9 cellular contexts compared by ENCODE assay signal in the genomic region with DNA sequence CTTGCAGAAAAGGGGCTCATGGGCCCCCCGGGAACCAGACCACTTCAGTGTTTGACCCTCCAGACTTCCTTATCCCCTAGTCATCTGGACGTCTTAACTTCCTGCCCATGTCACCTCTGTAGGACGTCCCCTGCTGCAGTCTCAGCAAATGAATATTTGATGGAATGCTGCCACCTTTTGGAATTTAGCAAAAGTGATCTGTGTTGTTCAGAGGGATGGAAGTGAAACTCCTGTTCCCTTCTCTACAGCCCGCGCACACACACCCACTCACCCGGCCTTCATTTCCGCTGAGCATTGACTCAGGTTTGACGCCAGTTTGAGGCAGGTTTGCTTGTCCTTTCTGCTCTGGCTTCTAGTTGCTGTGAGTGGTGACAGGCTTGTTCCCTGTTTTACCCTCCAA.
DNase-seq lines count a peak whose midpoint lies in the region; ATAC-seq and TF ChIP-seq lines count a peak whose summit lies in the region.
"Had no signal": no experiment of that assay in that cellular context is flagged by ENCODE, and none has a peak within 500 bp of the region (broad histone marks: within the 10 kb centered on the region; RNA-seq: fewer than 3 reads in every experiment).

No MANE protein-coding gene starts in this region.

- H3K27ac ChIP-seq in SK-N-SH (ENCODE audit: low read depth in 2 of 2, low read length in 1 of 2) = peak overlapping the region in 1 of 2 experiments; percentile 99; a peak in 2 of 4 replicates

- no peak overlapping the region for H2AFZ ChIP-seq in SK-N-SH (ENCODE audit: low read depth)

- H3K79me2 ChIP-seq in SK-N-SH (ENCODE audit: insufficient read depth) = no peaks in the 10 kb centered on the region

- ATAC-seq in HG02938 (IDR thresholded peaks at IDR 0.05; ENCODE audit: unreplicated experiment) = no peak
- no peak for ATAC-seq in GM18502 (IDR thresholded peaks at IDR 0.05; ENCODE audit: poor library complexity, unreplicated experiment)

- peaks cover 0 to 58% of the 10 kb centered on the region in 2 experiments; a peak in 2 of 4 replicates for H3K4me1 ChIP-seq in SK-N-SH (ENCODE audit: control insufficient read depth in 1 of 2, insufficient read depth in 2 of 2, low read depth in 1 of 2, low read length in 1 of 2)

- H4K20me1 ChIP-seq in SK-N-SH (ENCODE audit: insufficient read depth) = no peaks in the 10 kb centered on the region

- CTCF ChIA-PET in SK-N-SH (lab: Yijun Ruan, JAX) = interaction anchor here (0.7 to 1.0 kb wide), 2 partner anchors 9 to 102 kb away, joined by 3 to 5 read pairs; no protein-coding TSS in a partner anchor

- H3K9ac ChIP-seq in SK-N-SH = no peak overlapping the region

- TF ChIP-seq CTCF in SK-N-SH (IDR thresholded peaks at IDR 0.05) = no peak

- POLR2A ChIA-PET in SK-N-SH (lab: Yijun Ruan, JAX) = interaction anchor here (1.0 kb wide), 1 partner anchor 100 kb away, joined by 5 read pairs; no protein-coding TSS in a partner anchor

- no peaks in the 10 kb centered on the region for H3F3A ChIP-seq in SK-N-SH (replicated peaks; ENCODE audit: insufficient read depth)

- WGBS in SK-N-SH (ENCODE audit: low lambda C conversion rate) = 47% methylated on average over 8 of the region's 8 CpGs

- no peaks in the 10 kb centered on the region for H3K27me3 ChIP-seq in SK-N-SH (ENCODE audit: insufficient read depth)

- TF ChIP-seq RAD21 in Ishikawa (IDR thresholded peaks at IDR 0.05; ENCODE audit: low read depth) (peak; percentile 25; the same call in 1 of the 2 replicates), SK-N-SH (IDR thresholded peaks at IDR 0.05; ENCODE audit: low read length) (peak; percentile 86)

- no peaks in the 10 kb centered on the region for H3K9me2 ChIP-seq in SK-N-SH

- peak; percentile 58 for DNase-seq in DMS114 treated with DMSO at 0.1 percent for 48 hours (lab: John Stamatoyannopoulos, UW; ENCODE audit: unreplicated experiment)
- DNase-seq in SK-N-SH = peak; percentile 53
- peak; percentile 44 for DNase-seq in medulla oblongata (ENCODE audit: extremely low spot score)
- DNase-seq in iPS-NIHi7 (ENCODE audit: extremely low spot score) = no peak
- no peak for DNase-seq in AG08395 (ENCODE audit: low spot score)
- DNase-seq: activated effector memory CD4-positive, alpha-beta T cell treated with anti-CD3 and anti-CD28 coated beads, Interleukin-2, amount 50 U/mL, for 16 hours had no signal

- H3K4me3 ChIP-seq in SK-N-SH (ENCODE audit: low read depth in 2 of 2, low read length in 1 of 2) = no peak overlapping the region

- H3K36me3 ChIP-seq in SK-N-SH (replicated peaks in 1 of 2; ENCODE audit: control insufficient read depth in 1 of 2, insufficient read depth in 2 of 2, low read length in 1 of 2) = no peaks in the 10 kb centered on the region

- H3K4me2 ChIP-seq in SK-N-SH = no peak overlapping the region

- TF ChIP-seq EP300 in Ishikawa (IDR thresholded peaks at IDR 0.05; ENCODE audit: borderline replicate concordance) (no peak), SK-N-SH (IDR thresholded peaks at IDR 0.05; ENCODE audit: borderline replicate concordance in 1 of 2, low read depth in 1 of 2, low read length in 1 of 2) (no peak; a peak in 1 of 4 replicates)

- H3K9me3 ChIP-seq in SK-N-SH = no peaks in the 10 kb centered on the region

TF ChIP-seq in Ishikawa, 13 proteins besides CTCF, POLR2A, EP300 and RAD21:
- TF ChIP-seq FOXM1 (IDR thresholded peaks at IDR 0.05; ENCODE audit: borderline replicate concordance, low read depth) = no peak
- no peak for TF ChIP-seq NFIC (IDR thresholded peaks at IDR 0.05)
- TF ChIP-seq, protein P1, sequence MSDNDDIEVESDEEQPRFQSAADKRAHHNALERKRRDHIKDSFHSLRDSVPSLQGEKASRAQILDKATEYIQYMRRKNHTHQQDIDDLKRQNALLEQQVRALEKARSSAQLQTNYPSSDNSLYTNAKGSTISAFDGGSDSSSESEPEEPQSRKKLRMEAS (IDR thresholded peaks at IDR 0.05) = no peak
- TF ChIP-seq TAF1 (IDR thresholded peaks at IDR 0.05; ENCODE audit: low read depth) = no peak
- no peak for TF ChIP-seq CREB1 (IDR thresholded peaks at IDR 0.05; ENCODE audit: low read depth)
- TF ChIP-seq, protein P2, sequence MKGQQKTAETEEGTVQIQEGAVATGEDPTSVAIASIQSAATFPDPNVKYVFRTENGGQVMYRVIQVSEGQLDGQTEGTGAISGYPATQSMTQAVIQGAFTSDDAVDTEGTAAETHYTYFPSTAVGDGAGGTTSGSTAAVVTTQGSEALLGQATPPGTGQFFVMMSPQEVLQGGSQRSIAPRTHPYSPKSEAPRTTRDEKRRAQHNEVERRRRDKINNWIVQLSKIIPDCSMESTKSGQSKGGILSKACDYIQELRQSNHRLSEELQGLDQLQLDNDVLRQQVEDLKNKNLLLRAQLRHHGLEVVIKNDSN (IDR thresholded peaks at IDR 0.05) = no peak
- TF ChIP-seq CEBPB (IDR thresholded peaks at IDR 0.05) = no peak
- TF ChIP-seq, protein P3, sequence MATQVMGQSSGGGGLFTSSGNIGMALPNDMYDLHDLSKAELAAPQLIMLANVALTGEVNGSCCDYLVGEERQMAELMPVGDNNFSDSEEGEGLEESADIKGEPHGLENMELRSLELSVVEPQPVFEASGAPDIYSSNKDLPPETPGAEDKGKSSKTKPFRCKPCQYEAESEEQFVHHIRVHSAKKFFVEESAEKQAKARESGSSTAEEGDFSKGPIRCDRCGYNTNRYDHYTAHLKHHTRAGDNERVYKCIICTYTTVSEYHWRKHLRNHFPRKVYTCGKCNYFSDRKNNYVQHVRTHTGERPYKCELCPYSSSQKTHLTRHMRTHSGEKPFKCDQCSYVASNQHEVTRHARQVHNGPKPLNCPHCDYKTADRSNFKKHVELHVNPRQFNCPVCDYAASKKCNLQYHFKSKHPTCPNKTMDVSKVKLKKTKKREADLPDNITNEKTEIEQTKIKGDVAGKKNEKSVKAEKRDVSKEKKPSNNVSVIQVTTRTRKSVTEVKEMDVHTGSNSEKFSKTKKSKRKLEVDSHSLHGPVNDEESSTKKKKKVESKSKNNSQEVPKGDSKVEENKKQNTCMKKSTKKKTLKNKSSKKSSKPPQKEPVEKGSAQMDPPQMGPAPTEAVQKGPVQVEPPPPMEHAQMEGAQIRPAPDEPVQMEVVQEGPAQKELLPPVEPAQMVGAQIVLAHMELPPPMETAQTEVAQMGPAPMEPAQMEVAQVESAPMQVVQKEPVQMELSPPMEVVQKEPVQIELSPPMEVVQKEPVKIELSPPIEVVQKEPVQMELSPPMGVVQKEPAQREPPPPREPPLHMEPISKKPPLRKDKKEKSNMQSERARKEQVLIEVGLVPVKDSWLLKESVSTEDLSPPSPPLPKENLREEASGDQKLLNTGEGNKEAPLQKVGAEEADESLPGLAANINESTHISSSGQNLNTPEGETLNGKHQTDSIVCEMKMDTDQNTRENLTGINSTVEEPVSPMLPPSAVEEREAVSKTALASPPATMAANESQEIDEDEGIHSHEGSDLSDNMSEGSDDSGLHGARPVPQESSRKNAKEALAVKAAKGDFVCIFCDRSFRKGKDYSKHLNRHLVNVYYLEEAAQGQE (IDR thresholded peaks at IDR 0.05; ENCODE audit: low read depth) = no peak
- TF ChIP-seq TEAD4 (IDR thresholded peaks at IDR 0.05) = no peak

TF ChIP-seq in SK-N-SH, 30 proteins besides CTCF, POLR2A, EP300 and RAD21:
- TF ChIP-seq SMC3 (IDR thresholded peaks at IDR 0.05; ENCODE audit: low read depth, low read length) (peak; percentile 56; the same call in 1 of the 2 replicates), TAF1 (IDR thresholded peaks at IDR 0.05; ENCODE audit: borderline replicate concordance, low read depth, low read length) (no peak), NFIC (IDR thresholded peaks at IDR 0.05; ENCODE audit: borderline replicate concordance) (no peak), GATA2 (CRISPR knock-in tag; IDR thresholded peaks at IDR 0.05) (peak; percentile 41; the same call in 1 of the 2 replicates), POLR2AphosphoS5 (IDR thresholded peaks at IDR 0.05; ENCODE audit: low read depth, low read length) (no peak), RFX5 (IDR thresholded peaks at IDR 0.05; ENCODE audit: low read length) (no peak), FOXJ3 (CRISPR knock-in tag; IDR thresholded peaks at IDR 0.05) (no peak)
- TF ChIP-seq, protein P1 (IDR thresholded peaks at IDR 0.05; ENCODE audit: low read depth) = no peak
- TF ChIP-seq, protein P4, sequence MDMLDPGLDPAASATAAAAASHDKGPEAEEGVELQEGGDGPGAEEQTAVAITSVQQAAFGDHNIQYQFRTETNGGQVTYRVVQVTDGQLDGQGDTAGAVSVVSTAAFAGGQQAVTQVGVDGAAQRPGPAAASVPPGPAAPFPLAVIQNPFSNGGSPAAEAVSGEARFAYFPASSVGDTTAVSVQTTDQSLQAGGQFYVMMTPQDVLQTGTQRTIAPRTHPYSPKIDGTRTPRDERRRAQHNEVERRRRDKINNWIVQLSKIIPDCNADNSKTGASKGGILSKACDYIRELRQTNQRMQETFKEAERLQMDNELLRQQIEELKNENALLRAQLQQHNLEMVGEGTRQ (IDR thresholded peaks at IDR 0.05; ENCODE audit: borderline replicate concordance, low read depth, low read length) = no peak
- TF ChIP-seq, protein P5, sequence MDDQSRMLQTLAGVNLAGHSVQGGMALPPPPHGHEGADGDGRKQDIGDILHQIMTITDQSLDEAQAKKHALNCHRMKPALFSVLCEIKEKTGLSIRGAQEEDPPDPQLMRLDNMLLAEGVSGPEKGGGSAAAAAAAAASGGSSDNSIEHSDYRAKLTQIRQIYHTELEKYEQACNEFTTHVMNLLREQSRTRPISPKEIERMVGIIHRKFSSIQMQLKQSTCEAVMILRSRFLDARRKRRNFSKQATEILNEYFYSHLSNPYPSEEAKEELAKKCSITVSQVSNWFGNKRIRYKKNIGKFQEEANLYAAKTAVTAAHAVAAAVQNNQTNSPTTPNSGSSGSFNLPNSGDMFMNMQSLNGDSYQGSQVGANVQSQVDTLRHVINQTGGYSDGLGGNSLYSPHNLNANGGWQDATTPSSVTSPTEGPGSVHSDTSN (IDR thresholded peaks at IDR 0.05) = no peak
TF ChIP-seq in SK-N-SH: peak in this region for 2.

Comparison
In these comparisons a context has a peak if more than half of its experiments do, and no peak if none do; other contexts are left out.
1. DNase-seq: peak in DMS114 treated with DMSO at 0.1 percent for 48 hours (single experiment), SK-N-SH (single experiment) and medulla oblongata (single experiment); none in iPS-NIHi7 (single experiment) and AG08395 (single experiment).